13 cellular contexts compared by ENCODE assay signal in genomic region chr11:106468531-106468930, GRCh38.
"Had no signal": no experiment of that assay in that cellular context is flagged by ENCODE, and none has a peak within 500 bp of the region (broad histone marks: within the 10 kb centered on the region; RNA-seq: fewer than 3 reads in every experiment).

No MANE protein-coding gene starts in this region.

- ATAC-seq: effector memory CD8-positive, alpha-beta T cell; natural killer cell treated with Interleukin-12 subunit alpha and Interleukin-12 subunit beta and Interleukin-15 and Interleukin-18, amount 100 ng/mL, for 72 hours; stimulated activated naive CD8-positive, alpha-beta T cell treated with anti-CD3 and anti-CD28 coated beads, Interleukin-15, amount 100 ng/mL, for 72 hours had no signal

- H3K36me3 ChIP-seq: ovary had no signal

- H3K4me1 Mint-ChIP-seq: activated naive CD8-positive, alpha-beta T cell treated with anti-CD3 and anti-CD28 coated beads, Interleukin-2, amount 10 ng/mL, durations not matched to agents 7 days and 5 days; stimulated activated naive CD8-positive, alpha-beta T cell treated with anti-CD3 and anti-CD28 coated beads, Interleukin-15, amount 100 ng/mL, for 72 hours had no signal

- H3K27ac Mint-ChIP-seq: activated naive CD8-positive, alpha-beta T cell treated with anti-CD3 and anti-CD28 coated beads, Interleukin-2, amount 10 ng/mL, durations not matched to agents 7 days and 5 days; dendritic cell treated with granulocyte-macrophage colony-stimulating factor and Interleukin-4, amounts not matched to agents 40 ng/mL and 50 ng/mL, for 4 days; effector memory CD8-positive, alpha-beta T cell; natural killer cell treated with Interleukin-12 subunit alpha and Interleukin-12 subunit beta and Interleukin-15 and Interleukin-18, amount 100 ng/mL, for 72 hours; stimulated activated naive CD8-positive, alpha-beta T cell treated with anti-CD3 and anti-CD28 coated beads, Interleukin-15, amount 100 ng/mL, for 72 hours had no signal

- H3K27me3 Mint-ChIP-seq: activated naive CD8-positive, alpha-beta T cell treated with anti-CD3 and anti-CD28 coated beads, Interleukin-2, amount 10 ng/mL, durations not matched to agents 7 days and 5 days; dendritic cell treated with granulocyte-macrophage colony-stimulating factor and Interleukin-4, amounts not matched to agents 40 ng/mL and 50 ng/mL, for 4 days; effector memory CD8-positive, alpha-beta T cell; natural killer cell treated with Interleukin-12 subunit alpha and Interleukin-12 subunit beta and Interleukin-15 and Interleukin-18, amount 100 ng/mL, for 72 hours; stimulated activated naive CD8-positive, alpha-beta T cell treated with anti-CD3 and anti-CD28 coated beads, Interleukin-15, amount 100 ng/mL, for 72 hours had no signal

- H3K9me3 ChIP-seq: ovary, testis had no signal

- H3K27ac ChIP-seq: ovary, testis had no signal

- H3K4me3 ChIP-seq: ovary, testis had no signal

- H3K36me3 Mint-ChIP-seq: activated naive CD8-positive, alpha-beta T cell treated with anti-CD3 and anti-CD28 coated beads, Interleukin-2, amount 10 ng/mL, durations not matched to agents 7 days and 5 days had no signal

- DNase-seq: activated CD4-positive, alpha-beta T cell treated with anti-CD3 and anti-CD28 coated beads for 1 hour; activated CD4-positive, alpha-beta T cell treated with anti-CD3 and anti-CD28 coated beads, Interleukin-2, amount 50 U/mL, for 48 hours; activated naive CD8-positive, alpha-beta T cell treated with anti-CD3 and anti-CD28 coated beads, Interleukin-2, amount 10 ng/mL, durations not matched to agents 7 days and 5 days; caudate nucleus; effector memory CD8-positive, alpha-beta T cell; hypothalamus; ovary; stimulated activated CD4-positive, alpha-beta T cell treated with anti-CD3 and anti-CD28 coated beads, Interleukin-4, amount 100 ng/mL, for 4 hours; stimulated activated naive CD8-positive, alpha-beta T cell treated with anti-CD3 and anti-CD28 coated beads, Interleukin-15, amount 100 ng/mL, for 72 hours; T-helper 9 cell; testis had no signal

- H3K4me3 Mint-ChIP-seq: activated naive CD8-positive, alpha-beta T cell treated with anti-CD3 and anti-CD28 coated beads, Interleukin-2, amount 10 ng/mL, durations not matched to agents 7 days and 5 days; dendritic cell treated with granulocyte-macrophage colony-stimulating factor and Interleukin-4, amounts not matched to agents 40 ng/mL and 50 ng/mL, for 4 days; effector memory CD8-positive, alpha-beta T cell; natural killer cell treated with Interleukin-12 subunit alpha and Interleukin-12 subunit beta and Interleukin-15 and Interleukin-18, amount 100 ng/mL, for 72 hours; stimulated activated naive CD8-positive, alpha-beta T cell treated with anti-CD3 and anti-CD28 coated beads, Interleukin-15, amount 100 ng/mL, for 72 hours had no signal

- H3K27me3 ChIP-seq: ovary, testis had no signal
